In genomic region chr4:77199276-77199675, GRCh38 we compare ENCODE assay signal across 22 cellular contexts.
"Had no signal": no experiment of that assay in that cellular context is flagged by ENCODE, and none has a peak within 500 bp of the region (broad histone marks: within the 10 kb centered on the region; RNA-seq: fewer than 3 reads in every experiment).

No MANE protein-coding gene starts in this region.

- H3K27me3 ChIP-seq: SJSA1 had no signal

- DNase-seq: KBM-7, MV-4-11, NCI-H1048, NCI-H1105, NCI-H1417, NCI-H146, NCI-H1694 treated with DMSO at 0.1 percent for 48 hours, NCI-H1930, NCI-H2081, NCI-H2171, NCI-H226, NCI-H446, NCI-H510A, NCI-H524 treated with DMSO at 0.1 percent for 48 hours, NCI-H69, NCI-H774, Right ventricle myocardium superior, RPMI8226, SIG-M5, SK-N-SH had no signal

- H3K4me3 ChIP-seq: SJSA1 had no signal

- H3K4me2 ChIP-seq: SK-N-SH had no signal

- H3K36me3 ChIP-seq: SJSA1 had no signal

- H3K9ac ChIP-seq: SK-N-SH had no signal

- H3K9me3 ChIP-seq: SJSA1, SK-N-SH had no signal

- H3K4me1 ChIP-seq: SJSA1 had no signal

- H3K27ac ChIP-seq: HL-60, SJSA1 had no signal
